In genomic region chr20:62461157-62461556, GRCh38 we compare ENCODE assay signal across 20 cellular contexts. TPM values are rescaled to one million over a fixed set of nuclear protein-coding genes. Genes with fewer than 3 reads are reported as not detected.
A peak's percentile ranks its signal among the peaks of the same experiment; 100 is the strongest.
DNase-seq lines count a peak whose midpoint lies in the region; ATAC-seq, FAIRE-seq and TF ChIP-seq lines count a peak whose summit lies in the region.
"Had no signal": no experiment of that assay in that cellular context is flagged by ENCODE, and none has a peak within 500 bp of the region (broad histone marks: within the 10 kb centered on the region; RNA-seq: fewer than 3 reads in every experiment).

No MANE protein-coding gene starts in this region.

- BruUV-seq in Panc1 (replicated peaks; lab: Mats Ljungman, UMichigan): no TSS peak

- peak; percentile 17 for FAIRE-seq in urothelium cell line (lab: Jason Lieb, UNC)
- FAIRE-seq: D721Med, H54 had no signal

- H3K4me1 ChIP-seq in Panc1 (ENCODE audit: control insufficient read depth, insufficient read depth, low read length) (peaks cover 18% of the 10 kb centered on the region), mucosa of descending colon (ENCODE audit: low read depth) (no peaks in the 10 kb centered on the region)

- in situ Hi-C loops in Panc1 (cut with HindIII; ENCODE audit: low pct_unique_long_range_greater_than_20kb, low sequenced_read_pairs): no loop called here

- ATAC-seq in Panc1 (peak; percentile 15; the same call in 1 of the 2 replicates), mucosa of descending colon (peak; percentile 56), HG02870 (IDR thresholded peaks at IDR 0.05; ENCODE audit: unreplicated experiment) (no peak), GM21526 (IDR thresholded peaks at IDR 0.05; ENCODE audit: low FRiP score, unreplicated experiment) (no peak)
- no peak for ATAC-seq in stimulated activated naive CD8-positive, alpha-beta T cell treated with anti-CD3 and anti-CD28 coated beads, Interleukin-15, Interleukin-2, amounts not matched to agents 100 U/mL and 50 U/mL, for 24 hours
- ATAC-seq: CD8-positive, alpha-beta T cell had no signal

- H3K27me3 ChIP-seq in Panc1 (ENCODE audit: control insufficient read depth, insufficient read depth, low read length): no peaks in the 10 kb centered on the region

- H3K27ac ChIP-seq in Panc1 (ENCODE audit: low read length): no peak overlapping the region

- intact Hi-C loops in Panc1 (cut with micrococcal nuclease; ENCODE audit: unreplicated experiment): no loop called here
- intact Hi-C loops in cardiac septum (cut with DNase I): no loop called here
- intact Hi-C loops in mucosa of descending colon (cut with DNase I, micrococcal nuclease): no loop called here

- H3K9me3 ChIP-seq in Panc1 (ENCODE audit: control insufficient read depth, insufficient read depth, low read depth, low read length) (no peaks in the 10 kb centered on the region), mucosa of descending colon (no peaks in the 10 kb centered on the region)

- DNase-seq in Panc1 (ENCODE audit: low read depth, low spot score) (no peak), cardiac septum (ENCODE audit: low spot score) (peak; percentile 83), mucosa of descending colon (peak in 2 of 3 donors; percentile 28 to 40), urothelium cell line (ENCODE audit: low spot score) (no peak)
- DNase-seq in stimulated activated naive CD8-positive, alpha-beta T cell treated with anti-CD3 and anti-CD28 coated beads, Interleukin-15, Interleukin-2, amounts not matched to agents 100 U/mL and 50 U/mL, for 24 hours: no peak
- DNase-seq: CD8-positive, alpha-beta T cell; NCI-H1417; NCI-H2029 treated with DMSO at 0.1 percent for 48 hours; NCI-H524; OCI-M1; SHP77 treated with DMSO at 0.1 percent for 48 hours had no signal

- TF ChIP-seq CTCF in Panc1 (IDR thresholded peaks at IDR 0.05) (no peak), mucosa of descending colon (IDR thresholded peaks at IDR 0.05) (no peak)

- no peak overlapping the region for H3K4me3 ChIP-seq in Panc1 (ENCODE audit: low read depth in 2 of 2, low read length in 2 of 2)
- H3K4me3 ChIP-seq in mucosa of descending colon: no peak overlapping the region

- no peaks in the 10 kb centered on the region for H3K36me3 ChIP-seq in Panc1 (ENCODE audit: control insufficient read depth, insufficient read depth, low read length)
- no peaks in the 10 kb centered on the region for H3K36me3 ChIP-seq in mucosa of descending colon (ENCODE audit: low read depth)

- CTCF ChIA-PET in Panc1 (lab: Charles Lee): interaction anchor here (1.2 kb wide), 1 partner anchor 11 kb away, joined by 8 read pairs; no protein-coding TSS in a partner anchor

- POLR2A ChIA-PET in Panc1 (lab: Charles Lee): no interaction called here

RNA-seq across cellular contexts. Expression of gene GATA5, which starts 14.6 kb away (rescaled TPM):
- total RNA-seq in Panc1 (2021; ENCODE audit: unreplicated experiment): 53.2 TPM
- 45.6 TPM for polyA plus RNA-seq in Panc1 (2012; ENCODE audit: insufficient read length)
- total RNA-seq in cardiac septum: 1.0 TPM
- total RNA-seq in mucosa of descending colon: under 1 TPM in 2 of 3 donors, not detected in 1; 0.14 to 0.22 TPM
- total RNA-seq: CD8-positive, alpha-beta T cell; Daoy; LHCN-M2 had no signal
- polyA plus RNA-seq: AG04450, BJ, IgD-negative memory B cell had no signal

RNA-seq across cellular contexts. Expression of gene RBBP8NL, which starts 33.8 kb away (rescaled TPM):
- not detected for total RNA-seq in Panc1 (2021; ENCODE audit: unreplicated experiment)
- not detected for polyA plus RNA-seq in Panc1 (2012; ENCODE audit: insufficient read length)
- not detected for total RNA-seq in cardiac septum
- 1 to 10 TPM; 2.3 to 7.0 (median 5.1) TPM for total RNA-seq in mucosa of descending colon
- total RNA-seq: CD8-positive, alpha-beta T cell; Daoy; LHCN-M2 had no signal
- polyA plus RNA-seq: AG04450, BJ, IgD-negative memory B cell had no signal

RNA-seq across cellular contexts. Expression of gene CABLES2, which starts 54.1 kb away (rescaled TPM):
- total RNA-seq in Panc1 (2021; ENCODE audit: unreplicated experiment) (9.8 TPM), cardiac septum (10.7 TPM), mucosa of descending colon (1 to 10 TPM; 5.4 to 9.3 (median 6.6) TPM)
- polyA plus RNA-seq in Panc1 (2012; ENCODE audit: insufficient read length): 12.0 TPM

Comparison
In these comparisons a context has a peak if more than half of its experiments do, and no peak if none do; other contexts are left out.
1. ATAC-seq: peak in Panc1 (single experiment) and mucosa of descending colon (single experiment); none in HG02870 (single experiment), GM21526 (single experiment) and stimulated activated naive CD8-positive, alpha-beta T cell treated with anti-CD3 and anti-CD28 coated beads, Interleukin-15, Interleukin-2, amounts not matched to agents 100 U/mL and 50 U/mL, for 24 hours (single experiment).
2. DNase-seq: peak in cardiac septum (single experiment) and mucosa of descending colon (2 of 3); none in Panc1 (single experiment), urothelium cell line (single experiment) and stimulated activated naive CD8-positive, alpha-beta T cell treated with anti-CD3 and anti-CD28 coated beads, Interleukin-15, Interleukin-2, amounts not matched to agents 100 U/mL and 50 U/mL, for 24 hours (single experiment).
3. RNA of gene GATA5, which starts 14.6 kb away (total RNA-seq): 53.2 TPM in Panc1 (single experiment); 1.0 TPM in cardiac septum (single experiment) and 0.14 to 0.22 TPM in mucosa of descending colon; every median in the first group is over 10 times any median in the second.